1 cellular context compared by ENCODE assay signal in the genomic region with DNA sequence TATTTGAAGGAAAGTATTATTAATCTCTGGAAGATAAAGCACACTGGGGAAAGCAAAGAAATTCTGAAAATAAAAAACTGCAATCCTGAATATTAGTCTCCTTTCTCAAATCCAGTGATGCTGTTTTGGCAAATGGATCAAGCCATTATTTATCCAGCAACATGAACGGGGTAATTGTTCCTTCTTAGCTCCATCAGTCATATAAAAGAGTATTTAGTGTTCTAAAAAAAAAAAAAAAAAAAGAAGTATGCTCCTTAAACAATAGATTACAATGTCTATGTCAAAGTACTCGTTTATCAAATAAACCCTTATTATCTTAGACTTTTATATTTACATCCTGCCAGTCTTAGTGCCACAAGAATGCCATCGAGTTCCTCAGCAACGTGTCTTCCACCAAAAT.
TF ChIP-seq lines count a peak whose summit lies in the region.

No MANE protein-coding gene starts in this region.

TF ChIP-seq in HepG2, 621 proteins besides CTCF, POLR2A, EP300 and RAD21 (continued from another document):
- TF ChIP-seq, protein P1, sequence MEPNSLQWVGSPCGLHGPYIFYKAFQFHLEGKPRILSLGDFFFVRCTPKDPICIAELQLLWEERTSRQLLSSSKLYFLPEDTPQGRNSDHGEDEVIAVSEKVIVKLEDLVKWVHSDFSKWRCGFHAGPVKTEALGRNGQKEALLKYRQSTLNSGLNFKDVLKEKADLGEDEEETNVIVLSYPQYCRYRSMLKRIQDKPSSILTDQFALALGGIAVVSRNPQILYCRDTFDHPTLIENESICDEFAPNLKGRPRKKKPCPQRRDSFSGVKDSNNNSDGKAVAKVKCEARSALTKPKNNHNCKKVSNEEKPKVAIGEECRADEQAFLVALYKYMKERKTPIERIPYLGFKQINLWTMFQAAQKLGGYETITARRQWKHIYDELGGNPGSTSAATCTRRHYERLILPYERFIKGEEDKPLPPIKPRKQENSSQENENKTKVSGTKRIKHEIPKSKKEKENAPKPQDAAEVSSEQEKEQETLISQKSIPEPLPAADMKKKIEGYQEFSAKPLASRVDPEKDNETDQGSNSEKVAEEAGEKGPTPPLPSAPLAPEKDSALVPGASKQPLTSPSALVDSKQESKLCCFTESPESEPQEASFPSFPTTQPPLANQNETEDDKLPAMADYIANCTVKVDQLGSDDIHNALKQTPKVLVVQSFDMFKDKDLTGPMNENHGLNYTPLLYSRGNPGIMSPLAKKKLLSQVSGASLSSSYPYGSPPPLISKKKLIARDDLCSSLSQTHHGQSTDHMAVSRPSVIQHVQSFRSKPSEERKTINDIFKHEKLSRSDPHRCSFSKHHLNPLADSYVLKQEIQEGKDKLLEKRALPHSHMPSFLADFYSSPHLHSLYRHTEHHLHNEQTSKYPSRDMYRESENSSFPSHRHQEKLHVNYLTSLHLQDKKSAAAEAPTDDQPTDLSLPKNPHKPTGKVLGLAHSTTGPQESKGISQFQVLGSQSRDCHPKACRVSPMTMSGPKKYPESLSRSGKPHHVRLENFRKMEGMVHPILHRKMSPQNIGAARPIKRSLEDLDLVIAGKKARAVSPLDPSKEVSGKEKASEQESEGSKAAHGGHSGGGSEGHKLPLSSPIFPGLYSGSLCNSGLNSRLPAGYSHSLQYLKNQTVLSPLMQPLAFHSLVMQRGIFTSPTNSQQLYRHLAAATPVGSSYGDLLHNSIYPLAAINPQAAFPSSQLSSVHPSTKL (CRISPR knock-in tag; IDR thresholded peaks at IDR 0.05), result no peak
- TF ChIP-seq CREB1 (IDR thresholded peaks at IDR 0.05), result no peak
- TF ChIP-seq CREB1 (CRISPR knock-in tag; IDR thresholded peaks at IDR 0.05), result no peak
- TF ChIP-seq FLYWCH1 (CRISPR knock-in tag; IDR thresholded peaks at IDR 0.05), result no peak
